9 cellular contexts compared by ENCODE assay signal in genomic region chrX:48703642-48704481, GRCh38. TPM values are rescaled to one million over a fixed set of nuclear protein-coding genes. Genes with fewer than 3 reads are reported as not detected.
DNase-seq lines count a peak whose midpoint lies in the region; ATAC-seq and TF ChIP-seq lines count a peak whose summit lies in the region.
"Had no signal": no experiment of that assay in that cellular context is flagged by ENCODE, and none has a peak within 500 bp of the region (broad histone marks: within the 10 kb centered on the region; RNA-seq: fewer than 3 reads in every experiment).

No MANE protein-coding gene starts in this region.

- ATAC-seq in stimulated activated naive B cell treated with anti-CD40 and anti-IgM and Interleukin-4, amounts not matched to agents 10 μg/mL and 1 μg/mL and 100 μg/mL, for 72 hours (replicated peaks): no peak
- ATAC-seq in GM19455 (IDR thresholded peaks at IDR 0.05; ENCODE audit: unreplicated experiment): no peak

- H3K4me2 ChIP-seq in MM.1S (ENCODE audit: low read depth, low read length): no peak overlapping the region
- H3K4me2 ChIP-seq: BLaER1 had no signal

- H3K9me3 Mint-ChIP-seq in activated CD4-positive, alpha-beta T cell treated with anti-CD3 and anti-CD28 coated beads, Interleukin-2, amount 10 ng/mL, durations not matched to agents 24 days and 14 days: no peaks in the 10 kb centered on the region
- H3K9me3 Mint-ChIP-seq in stimulated activated naive B cell treated with anti-CD40 and anti-IgM and Interleukin-4, amounts not matched to agents 10 μg/mL and 1 μg/mL and 100 μg/mL, for 72 hours: no peaks in the 10 kb centered on the region

- H3K4me3 Mint-ChIP-seq in activated CD4-positive, alpha-beta T cell treated with anti-CD3 and anti-CD28 coated beads, Interleukin-2, amount 10 ng/mL, durations not matched to agents 24 days and 14 days: no peak overlapping the region
- no peak overlapping the region for H3K4me3 Mint-ChIP-seq in stimulated activated naive B cell treated with anti-CD40 and anti-IgM and Interleukin-4, amounts not matched to agents 10 μg/mL and 1 μg/mL and 100 μg/mL, for 72 hours

- H3K27me3 Mint-ChIP-seq in activated CD4-positive, alpha-beta T cell treated with anti-CD3 and anti-CD28 coated beads, Interleukin-2, amount 10 ng/mL, durations not matched to agents 24 days and 14 days: no peaks in the 10 kb centered on the region
- H3K27me3 Mint-ChIP-seq in stimulated activated naive B cell treated with anti-CD40 and anti-IgM and Interleukin-4, amounts not matched to agents 10 μg/mL and 1 μg/mL and 100 μg/mL, for 72 hours: peaks cover 0 to 5% of the 10 kb centered on the region in 2 donors

- no peaks in the 10 kb centered on the region for H3K36me3 ChIP-seq in MM.1S (replicated peaks; ENCODE audit: insufficient read depth, low read length)

- intact Hi-C loops in activated CD4-positive, alpha-beta T cell treated with anti-CD3 and anti-CD28 coated beads, Interleukin-2, amount 10 ng/mL, durations not matched to agents 24 days and 14 days (cut with micrococcal nuclease): no loop called here
- intact Hi-C loops in head of caudate nucleus (cut with DNase I): no loop called here
- intact Hi-C loops in posterior vena cava (cut with DNase I): no loop called here

- no peaks in the 10 kb centered on the region for H4K20me1 ChIP-seq in MM.1S (ENCODE audit: insufficient read depth, low read length)

- no peaks in the 10 kb centered on the region for H3F3A ChIP-seq in MM.1S (ENCODE audit: insufficient read depth, low read length)

- no peak for TF ChIP-seq CTCF in MM.1S (IDR thresholded peaks at IDR 0.05; ENCODE audit: low read length)

- no peaks in the 10 kb centered on the region for H3K9me2 ChIP-seq in MM.1S (replicated peaks; ENCODE audit: insufficient read depth, low read length)

- H3K4me3 ChIP-seq in MM.1S (ENCODE audit: low read length): no peak overlapping the region
- H3K4me3 ChIP-seq: BLaER1 had no signal

- peak overlapping the region; percentile 50 for H3K27ac ChIP-seq in angular gyrus (ENCODE audit: low read depth, low read length)
- no peak overlapping the region for H3K27ac ChIP-seq in MM.1S (ENCODE audit: low read length)
- H3K27ac ChIP-seq: BLaER1 had no signal

- H3K9ac ChIP-seq in MM.1S (ENCODE audit: low read length): no peak overlapping the region
- H3K9ac ChIP-seq: BLaER1 had no signal

- peaks cover 48% of the 10 kb centered on the region for H3K36me3 Mint-ChIP-seq in activated CD4-positive, alpha-beta T cell treated with anti-CD3 and anti-CD28 coated beads, Interleukin-2, amount 10 ng/mL, durations not matched to agents 24 days and 14 days (ENCODE audit: low read depth)
- peaks cover 15 to 16% of the 10 kb centered on the region in 2 donors for H3K36me3 Mint-ChIP-seq in stimulated activated naive B cell treated with anti-CD40 and anti-IgM and Interleukin-4, amounts not matched to agents 10 μg/mL and 1 μg/mL and 100 μg/mL, for 72 hours

- no peaks in the 10 kb centered on the region for H3K27me3 ChIP-seq in MM.1S (replicated peaks; ENCODE audit: insufficient read depth, low read length)

- H3K79me2 ChIP-seq in MM.1S (ENCODE audit: low read length): peaks cover 43% of the 10 kb centered on the region

- DNase-seq in activated CD4-positive, alpha-beta T cell treated with anti-CD3 and anti-CD28 coated beads, Interleukin-2, amount 10 ng/mL, durations not matched to agents 24 days and 14 days: no peak
- no peak for DNase-seq in activated CD4-positive, alpha-beta T cell treated with anti-CD3 and anti-CD28 coated beads, Interleukin-2, amount 50 U/mL, for 4 hours
- peak in 22 of 42 donors; percentile 6 to 73 (median 39) for DNase-seq in head of caudate nucleus
- DNase-seq in stimulated activated naive B cell treated with anti-CD40 and anti-IgM and Interleukin-4, amounts not matched to agents 10 μg/mL and 1 μg/mL and 100 μg/mL, for 72 hours: no peak
- DNase-seq in posterior vena cava (ENCODE audit: low spot score): no peak
- DNase-seq in MM.1S: no peak

- no peaks in the 10 kb centered on the region for H3K4me1 ChIP-seq in MM.1S (ENCODE audit: low read length)

- H3K9me3 ChIP-seq in MM.1S (replicated peaks; ENCODE audit: insufficient read depth, low read length): no peaks in the 10 kb centered on the region
- H3K9me3 ChIP-seq: BLaER1 had no signal

- H2AFZ ChIP-seq in MM.1S (ENCODE audit: low read length): no peak overlapping the region

- peak overlapping the region; percentile 43 for H3K27ac Mint-ChIP-seq in activated CD4-positive, alpha-beta T cell treated with anti-CD3 and anti-CD28 coated beads, Interleukin-2, amount 10 ng/mL, durations not matched to agents 24 days and 14 days
- peak overlapping the region; percentile 3 for H3K27ac Mint-ChIP-seq in stimulated activated naive B cell treated with anti-CD40 and anti-IgM and Interleukin-4, amounts not matched to agents 10 μg/mL and 1 μg/mL and 100 μg/mL, for 72 hours

- peaks cover 19% of the 10 kb centered on the region for H3K4me1 Mint-ChIP-seq in activated CD4-positive, alpha-beta T cell treated with anti-CD3 and anti-CD28 coated beads, Interleukin-2, amount 10 ng/mL, durations not matched to agents 24 days and 14 days
- peaks cover 7 to 16% of the 10 kb centered on the region in 2 donors for H3K4me1 Mint-ChIP-seq in stimulated activated naive B cell treated with anti-CD40 and anti-IgM and Interleukin-4, amounts not matched to agents 10 μg/mL and 1 μg/mL and 100 μg/mL, for 72 hours

RNA-seq across cellular contexts. Expression of gene SUV39H1, which starts 7.3 kb away (rescaled TPM):
- total RNA-seq in activated CD4-positive, alpha-beta T cell treated with anti-CD3 and anti-CD28 coated beads, Interleukin-2, amount 10 ng/mL, durations not matched to agents 24 days and 14 days: 27.6 and 32.2 TPM in 2 replicates
- 1 to 10 TPM; 3.8 to 4.5 TPM for total RNA-seq in posterior vena cava

RNA-seq across cellular contexts. Expression of gene WAS, which starts 20.3 kb away (rescaled TPM):
- 99.0 and 104 TPM in 2 replicates for total RNA-seq in activated CD4-positive, alpha-beta T cell treated with anti-CD3 and anti-CD28 coated beads, Interleukin-2, amount 10 ng/mL, durations not matched to agents 24 days and 14 days
- total RNA-seq in posterior vena cava: 10 to 100 TPM in 1 of 2 donors, 1 to 10 TPM in 1; 7.3 to 12.2 TPM

RNA-seq across cellular contexts. Expression of gene GLOD5, which starts 57.7 kb away (rescaled TPM):
- not detected in 2 replicates for total RNA-seq in activated CD4-positive, alpha-beta T cell treated with anti-CD3 and anti-CD28 coated beads, Interleukin-2, amount 10 ng/mL, durations not matched to agents 24 days and 14 days
- not detected for total RNA-seq in posterior vena cava

Comparison
In these comparisons a context has a peak if more than half of its experiments do, and no peak if none do; other contexts are left out.
1. DNase-seq: peak in head of caudate nucleus (22 of 42); none in activated CD4-positive, alpha-beta T cell treated with anti-CD3 and anti-CD28 coated beads, Interleukin-2, amount 10 ng/mL, durations not matched to agents 24 days and 14 days (single experiment), activated CD4-positive, alpha-beta T cell treated with anti-CD3 and anti-CD28 coated beads, Interleukin-2, amount 50 U/mL, for 4 hours (0 of 2), stimulated activated naive B cell treated with anti-CD40 and anti-IgM and Interleukin-4, amounts not matched to agents 10 μg/mL and 1 μg/mL and 100 μg/mL, for 72 hours (single experiment), posterior vena cava (single experiment) and MM.1S (single experiment).